Comparison of ENCODE assay signal across 13 cellular contexts in genomic region chr12:12922191-12922616, GRCh38. TPM values are rescaled to one million over a fixed set of nuclear protein-coding genes. Genes with fewer than 3 reads are reported as not detected.
A peak's percentile ranks its signal among the peaks of the same experiment; 100 is the strongest.
DNase-seq lines count a peak whose midpoint lies in the region; ATAC-seq, FAIRE-seq and TF ChIP-seq lines count a peak whose summit lies in the region.
"Had no signal": no experiment of that assay in that cellular context is flagged by ENCODE, and none has a peak within 500 bp of the region (broad histone marks: within the 10 kb centered on the region; RNA-seq: fewer than 3 reads in every experiment).

No MANE protein-coding gene starts in this region.

- H3K4me1 ChIP-seq in Caco-2, result peaks cover 27% of the 10 kb centered on the region
- H3K4me1 ChIP-seq in psoas muscle, result no peaks in the 10 kb centered on the region

- CTCF ChIA-PET in Caco-2 (lab: Charles Lee), result no interaction called here

- no peak overlapping the region for H3K4me3 Mint-ChIP-seq in Caco-2 (ENCODE audit: unreplicated experiment)
- H3K4me3 Mint-ChIP-seq: naive thymus-derived CD8-positive, alpha-beta T cell had no signal

- H3K27ac Mint-ChIP-seq in Caco-2 (ENCODE audit: unreplicated experiment), result peak overlapping the region; percentile 38

- no peak for TF ChIP-seq POLR2A in GM12892 (IDR thresholded peaks at IDR 0.05; ENCODE audit: low read depth, low read length)

- no peak overlapping the region for H3K27ac ChIP-seq in psoas muscle

- no TSS peak for BruUV-seq in Caco-2 (replicated peaks; lab: Mats Ljungman, UMichigan)

- TF ChIP-seq CTCF in Caco-2 (IDR thresholded peaks at IDR 0.05; ENCODE audit: insufficient read depth in 1 of 2, low read depth in 1 of 2, low read length in 1 of 2, severe bottlenecking in 1 of 2, unreplicated experiment in 1 of 2), result no peak
- TF ChIP-seq CTCF in psoas muscle (IDR thresholded peaks at IDR 0.05), result no peak

- no peaks in the 10 kb centered on the region for H3K27me3 Mint-ChIP-seq in Caco-2 (ENCODE audit: insufficient read depth, unreplicated experiment)

- 57 to 70% (median 60%) methylated on average over 6 of the region's 6 CpGs for WGBS in psoas muscle, 3 donors

- peaks cover 13% of the 10 kb centered on the region for H3K9me3 Mint-ChIP-seq in Caco-2 (ENCODE audit: unreplicated experiment)
- H3K9me3 Mint-ChIP-seq: naive thymus-derived CD8-positive, alpha-beta T cell had no signal

- POLR2A ChIA-PET in Caco-2 (lab: Charles Lee), result no interaction called here

- intact Hi-C loops in Caco-2 (cut with micrococcal nuclease; ENCODE audit: unreplicated experiment), result no loop called here
- intact Hi-C loops in psoas muscle (cut with DNase I), result no loop called here

- ATAC-seq in psoas muscle (peak in 3 of 4 donors; percentile 26 to 57 (median 35)), GM19395 (IDR thresholded peaks at IDR 0.05; ENCODE audit: unreplicated experiment) (no peak)
- ATAC-seq: naive thymus-derived CD8-positive, alpha-beta T cell had no signal

- H3K9me3 ChIP-seq in Caco-2 (no peaks in the 10 kb centered on the region), psoas muscle (no peaks in the 10 kb centered on the region)

- peaks cover 36% of the 10 kb centered on the region for H3K4me1 Mint-ChIP-seq in Caco-2 (ENCODE audit: low read depth, unreplicated experiment)
- H3K4me1 Mint-ChIP-seq: naive thymus-derived CD8-positive, alpha-beta T cell had no signal

- H3K36me3 Mint-ChIP-seq in Caco-2 (ENCODE audit: insufficient read depth, unreplicated experiment), result peaks cover 45% of the 10 kb centered on the region
- H3K36me3 Mint-ChIP-seq: naive thymus-derived CD8-positive, alpha-beta T cell had no signal

- FAIRE-seq in RCC 7860 (lab: Jason Lieb, UNC) (no peak), GM12892 (lab: Jason Lieb, UNC) (no peak)
- FAIRE-seq: TTC549 had no signal

- peak in 1 of 2 experiments; percentile 23 for DNase-seq in Caco-2
- DNase-seq in RCC 7860 (ENCODE audit: low spot score), result peak; percentile 23
- peak; percentile 93 for DNase-seq in fibroblast of peridontal ligament (ENCODE audit: extremely low read depth)
- DNase-seq in psoas muscle, result peak; percentile 50 to 74
- no peak for DNase-seq in GM12892 (ENCODE audit: insufficient read length)
- no peak for DNase-seq in NCI-H526 treated with DMSO at 0.1 percent for 48 hours (lab: John Stamatoyannopoulos, UW)
- DNase-seq in NCI-H2081 treated with DMSO at 0.1 percent for 48 hours (lab: John Stamatoyannopoulos, UW), result no peak
- DNase-seq: COR-L47; effector CD8-positive, alpha-beta T cell; naive thymus-derived CD8-positive, alpha-beta T cell; RPMI8226 had no signal

- H3K27me3 ChIP-seq in Caco-2 (replicated peaks; ENCODE audit: control insufficient read depth, insufficient read depth, low read length) (no peaks in the 10 kb centered on the region), psoas muscle (ENCODE audit: insufficient read depth in 3 of 3, low read length in 2 of 3) (no peaks in the 10 kb centered on the region)

- H3K4me3 ChIP-seq in Caco-2 (ENCODE audit: low read depth, low read length) (no peak overlapping the region), psoas muscle (no peak overlapping the region)

- no peaks in the 10 kb centered on the region for H3K36me3 ChIP-seq in Caco-2 (ENCODE audit: control insufficient read depth, insufficient read depth, low read length)
- H3K36me3 ChIP-seq in psoas muscle (ENCODE audit: insufficient read depth in 1 of 2, low read depth in 1 of 2), result no peaks in the 10 kb centered on the region

RNA-seq across cellular contexts. Expression of gene GPRC5D, which starts 29.8 kb away (rescaled TPM):
- total RNA-seq in Caco-2 (2022) (not detected in 2 replicates), psoas muscle (not detected)
- not detected for polyA plus RNA-seq in psoas muscle
- not detected for polyA plus RNA-seq in GM12892 (2012; ENCODE audit: missing spikeins)
- total RNA-seq: naive thymus-derived CD8-positive, alpha-beta T cell had no signal

RNA-seq across cellular contexts. Expression of gene GPRC5A, which starts 30.8 kb away (rescaled TPM):
- 73.9 and 99.7 TPM in 2 replicates for total RNA-seq in Caco-2 (2022)
- total RNA-seq in psoas muscle, result under 1 TPM; 0.28 to 0.99 (median 0.36) TPM
- polyA plus RNA-seq in psoas muscle, result under 1 TPM; 0.09 to 0.10 (median 0.09) TPM
- not detected for polyA plus RNA-seq in GM12892 (2012; ENCODE audit: missing spikeins)
- total RNA-seq: naive thymus-derived CD8-positive, alpha-beta T cell had no signal
- polyA plus RNA-seq: naive thymus-derived CD8-positive, alpha-beta T cell had no signal

Comparison
In these comparisons a context has a peak if more than half of its experiments do, and no peak if none do; other contexts are left out.
1. DNase-seq: peak in RCC 7860 (single experiment), fibroblast of peridontal ligament (single experiment) and psoas muscle (2 of 2); none in GM12892 (single experiment), NCI-H526 treated with DMSO at 0.1 percent for 48 hours (single experiment) and NCI-H2081 treated with DMSO at 0.1 percent for 48 hours (single experiment).
2. RNA of gene GPRC5A, which starts 30.8 kb away (total RNA-seq): 73.9 to 99.7 TPM in Caco-2; 0.28 to 0.99 TPM in psoas muscle; every median in the first group is over 10 times any median in the second.